ENCODE assay signal across 9 cellular contexts in genomic region chr6:46130665-46131064, GRCh38. TPM values are rescaled to one million over a fixed set of nuclear protein-coding genes. Genes with fewer than 3 reads are reported as not detected.
DNase-seq lines count a peak whose midpoint lies in the region; ATAC-seq and TF ChIP-seq lines count a peak whose summit lies in the region.
"Had no signal": no experiment of that assay in that cellular context is flagged by ENCODE, and none has a peak within 500 bp of the region (broad histone marks: within the 10 kb centered on the region; RNA-seq: fewer than 3 reads in every experiment).

No MANE protein-coding gene starts in this region.

- no peak for ATAC-seq in body of pancreas
- no peak for ATAC-seq in GM19397 (IDR thresholded peaks at IDR 0.05; ENCODE audit: unreplicated experiment)
- no peak for ATAC-seq in HG03196 (IDR thresholded peaks at IDR 0.05; ENCODE audit: unreplicated experiment)

- TF ChIP-seq CTCF in CD14-positive monocyte (IDR thresholded peaks at IDR 0.05) (no peak), body of pancreas (IDR thresholded peaks at IDR 0.05) (no peak), nephron (IDR thresholded peaks at IDR 0.05; ENCODE audit: unreplicated experiment in 3 of 3) (no peak)

- peak overlapping the region in 3 of 4 donors; percentile 79 to 83 (median 82) for H3K27ac ChIP-seq in body of pancreas

- TF ChIP-seq POLR2A in body of pancreas (IDR thresholded peaks at IDR 0.05) = no peak

- H3K27ac Mint-ChIP-seq in CD14-positive monocyte (peak overlapping the region in 6 of 7 donors; percentile 21 to 81 (median 75)), nephron (no peak overlapping the region)

- H3K9me3 ChIP-seq in body of pancreas = no peaks in the 10 kb centered on the region

- H3K4me1 Mint-ChIP-seq in CD14-positive monocyte (peaks cover 45% of the 10 kb centered on the region), nephron (peaks cover 6% of the 10 kb centered on the region)

- no peaks in the 10 kb centered on the region for H3K36me3 ChIP-seq in body of pancreas (replicated peaks in 1 of 2; ENCODE audit: insufficient read depth in 1 of 2, low read depth in 2 of 2)

- 9 to 17% methylated on average over 4 of the region's 4 CpGs for WGBS in body of pancreas, 2 donors

- H3K27me3 Mint-ChIP-seq in CD14-positive monocyte (ENCODE audit: low read depth in 3 of 3) = peaks cover 0 to 3% (median 1%) of the 10 kb centered on the region in 3 donors
- H3K27me3 Mint-ChIP-seq in nephron (ENCODE audit: low read depth) = peaks cover 29% of the 10 kb centered on the region

- H3K4me3 ChIP-seq in Jurkat, Clone E6-1 (ENCODE audit: low read length) = peak overlapping the region; percentile 99
- H3K4me3 ChIP-seq in body of pancreas = no peak overlapping the region

- H3K4me3 Mint-ChIP-seq in CD14-positive monocyte (peak overlapping the region; percentile 89 to 94), nephron (peak overlapping the region; percentile 86 to 94 (median 91))

- no peaks in the 10 kb centered on the region for H3K9me3 Mint-ChIP-seq in CD14-positive monocyte
- peaks cover 5% of the 10 kb centered on the region for H3K9me3 Mint-ChIP-seq in nephron

- no peaks in the 10 kb centered on the region for H3K27me3 ChIP-seq in body of pancreas

- intact Hi-C loops in CD14-positive monocyte (cut with micrococcal nuclease) = no loop called here
- intact Hi-C loops in body of pancreas (cut with DNase I) = no loop called here

- peaks cover 19% of the 10 kb centered on the region for H3K4me1 ChIP-seq in body of pancreas

- H3K36me3 Mint-ChIP-seq in CD14-positive monocyte = no peaks in the 10 kb centered on the region
- no peaks in the 10 kb centered on the region for H3K36me3 Mint-ChIP-seq in nephron (ENCODE audit: low read depth)

- DNase-seq in CD14-positive monocyte (ENCODE audit: low spot score) = no peak
- no peak for DNase-seq in Jurkat, Clone E6-1 (ENCODE audit: low read depth, low spot score)
- DNase-seq in body of pancreas = peak in 1 of 4 donors; percentile 24
- DNase-seq in NCI-H146 (lab: John Stamatoyannopoulos, UW) = no peak
- no peak for DNase-seq in stimulated activated CD4-positive, alpha-beta T cell treated with anti-CD3 and anti-CD28 coated beads, Interleukin-12 subunit alpha, Interleukin-12 subunit beta, amount 100 ng/mL, for 4 hours
- DNase-seq: NCI-H1694 had no signal

RNA-seq across cellular contexts. Expression of gene ENPP4, which starts 0.9 kb away (rescaled TPM):
- polyA plus RNA-seq in CD14-positive monocyte = 1 to 10 TPM; 1.1 to 1.7 TPM
- 7.9 TPM for polyA plus RNA-seq in Jurkat, Clone E6-1 (2012; ENCODE audit: insufficient read depth, insufficient read length)
- total RNA-seq in body of pancreas = 1 to 10 TPM; 5.9 to 9.9 TPM

RNA-seq across cellular contexts. Expression of gene ENPP5, which starts 40.1 kb away (rescaled TPM):
- not detected for polyA plus RNA-seq in CD14-positive monocyte
- not detected for polyA plus RNA-seq in Jurkat, Clone E6-1 (2012; ENCODE audit: insufficient read depth, insufficient read length)
- 1 to 10 TPM; 5.6 to 8.8 TPM for total RNA-seq in body of pancreas

Comparison
In these comparisons a context has a peak if more than half of its experiments do, and no peak if none do; other contexts are left out.
1. H3K27ac Mint-ChIP-seq: peak in CD14-positive monocyte (6 of 7); none in nephron (0 of 3).